18 cellular contexts compared by ENCODE assay signal in the genomic region with DNA sequence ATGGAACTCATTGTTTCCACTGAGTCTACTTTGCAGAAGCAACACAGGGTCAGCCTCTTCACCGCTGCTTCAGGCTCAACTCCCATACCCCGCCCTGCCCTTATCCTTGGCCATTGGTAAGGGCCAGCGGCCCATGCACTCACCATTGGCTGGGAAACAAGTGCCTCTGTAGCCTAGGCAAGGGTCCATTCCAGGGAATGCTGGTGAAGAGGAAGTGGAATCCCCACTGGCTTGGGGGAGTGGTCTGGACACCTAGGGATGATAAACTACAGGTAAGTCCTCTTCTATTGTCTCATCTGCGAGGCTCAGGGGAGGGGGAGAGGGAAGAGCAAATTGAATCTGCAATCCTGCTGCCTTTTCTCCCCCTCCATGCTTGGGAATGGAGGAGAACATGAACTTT.
DNase-seq lines count a peak whose midpoint lies in the region; ATAC-seq, FAIRE-seq and TF ChIP-seq lines count a peak whose summit lies in the region.
"Had no signal": no experiment of that assay in that cellular context is flagged by ENCODE, and none has a peak within 500 bp of the region (broad histone marks: within the 10 kb centered on the region; RNA-seq: fewer than 3 reads in every experiment).

No MANE protein-coding gene starts in this region.

- peak; percentile 57 for ATAC-seq in WTC11
- ATAC-seq in sciatic nerve: no peak
- ATAC-seq in GM23338: no peak

- H3K27me3 ChIP-seq in GM23338 (ENCODE audit: insufficient read depth): no peaks in the 10 kb centered on the region

- H3K36me3 Mint-ChIP-seq in WTC11 (no peaks in the 10 kb centered on the region), endothelial cell (ENCODE audit: low read depth, unreplicated experiment) (peaks cover 7% of the 10 kb centered on the region), GM23338 (ENCODE audit: low read depth) (no peaks in the 10 kb centered on the region; the same call in 2 of the 3 replicates)

- peaks cover 6% of the 10 kb centered on the region for H3K9me3 Mint-ChIP-seq in WTC11
- no peaks in the 10 kb centered on the region for H3K9me3 Mint-ChIP-seq in endothelial cell (ENCODE audit: unreplicated experiment)
- no peaks in the 10 kb centered on the region for H3K9me3 Mint-ChIP-seq in GM23338

- H3K27me3 Mint-ChIP-seq in WTC11 (ENCODE audit: low read depth): no peaks in the 10 kb centered on the region
- H3K27me3 Mint-ChIP-seq in endothelial cell (ENCODE audit: unreplicated experiment): peaks cover 6% of the 10 kb centered on the region
- no peaks in the 10 kb centered on the region for H3K27me3 Mint-ChIP-seq in GM23338 (ENCODE audit: insufficient read depth, low read depth, poor library complexity)
- H3K27me3 Mint-ChIP-seq: CD4-positive, alpha-beta memory T cell had no signal

- H3K4me3 Mint-ChIP-seq in WTC11 (no peak overlapping the region), endothelial cell (ENCODE audit: unreplicated experiment) (no peak overlapping the region), GM23338 (no peak overlapping the region)
- H3K4me3 Mint-ChIP-seq: CD4-positive, alpha-beta memory T cell had no signal

- no peaks in the 10 kb centered on the region for H3K4me1 ChIP-seq in kidney (ENCODE audit: control insufficient read depth in 1 of 2, insufficient read depth in 1 of 2, low read depth in 1 of 2, low read length in 2 of 2)
- H3K4me1 ChIP-seq in GM23338 (ENCODE audit: insufficient read depth): 0 out of 2 replicates have a peak, but pooled peaks cover 1% of the 10 kb centered on the region

- no peak overlapping the region for H3K4me3 ChIP-seq in kidney (ENCODE audit: low read length in 2 of 2)
- no peak overlapping the region for H3K4me3 ChIP-seq in GM23338

- no peak for FAIRE-seq in kidney (lab: Jason Lieb, UNC)
- FAIRE-seq: GM12891, GM18507 had no signal

- H3K4me1 Mint-ChIP-seq in WTC11 (peaks cover 10% of the 10 kb centered on the region), endothelial cell (ENCODE audit: unreplicated experiment) (peaks cover 20% of the 10 kb centered on the region), GM23338 (peaks cover 8% of the 10 kb centered on the region; the same call in 2 of the 3 replicates)
- H3K4me1 Mint-ChIP-seq: CD4-positive, alpha-beta memory T cell had no signal

- no peaks in the 10 kb centered on the region for H3F3A ChIP-seq in GM23338 (replicated peaks; ENCODE audit: low read depth)

- H2AFZ ChIP-seq in GM23338: no peak overlapping the region

- H3K79me2 ChIP-seq in GM23338 (replicated peaks; ENCODE audit: insufficient read depth): no peaks in the 10 kb centered on the region

- H3K27ac Mint-ChIP-seq in WTC11 (no peak overlapping the region), endothelial cell (ENCODE audit: unreplicated experiment) (peak overlapping the region; percentile 95), GM23338 (no peak overlapping the region)
- H3K27ac Mint-ChIP-seq: CD4-positive, alpha-beta memory T cell had no signal

- H3K9ac ChIP-seq in kidney (ENCODE audit: low read length in 2 of 2): no peak overlapping the region

- no peaks in the 10 kb centered on the region for H4K20me1 ChIP-seq in GM23338 (replicated peaks; ENCODE audit: insufficient read depth)

- no peak for DNase-seq in WTC11 (ENCODE audit: low spot score)
- DNase-seq in endothelial cell (ENCODE audit: low spot score): no peak
- peak; percentile 26 for DNase-seq in kidney
- DNase-seq in sciatic nerve (ENCODE audit: low spot score): peak; percentile 31
- no peak for DNase-seq in GM23338 (ENCODE audit: low spot score)
- no peak for DNase-seq in islet precursor cell
- DNase-seq in activated effector memory CD4-positive, alpha-beta T cell treated with Interleukin-2 at 50 U/mL for 16 hours: no peak
- DNase-seq: C1 segment of cervical spinal cord; Calu3; CD4-positive, alpha-beta memory T cell; COR-L47; DMS53; DMS79 treated with DMSO at 0.1 percent for 48 hours; GF-D8; H7; HCEC 1CT had no signal

- H3K9me3 ChIP-seq in kidney (ENCODE audit: control insufficient read depth in 1 of 2, low read length in 2 of 2): no peaks in the 10 kb centered on the region

- no peak overlapping the region for H3K27ac ChIP-seq in kidney (ENCODE audit: low read depth in 2 of 2, low read length in 2 of 2)
- H3K27ac ChIP-seq in GM23338 (ENCODE audit: low read depth): no peak overlapping the region

- intact Hi-C loops in kidney (cut with DNase I) (no loop called here), sciatic nerve (cut with DNase I) (no loop called here)

- no peak overlapping the region for H3K4me2 ChIP-seq in GM23338

- H3K36me3 ChIP-seq in kidney (ENCODE audit: control insufficient read depth in 1 of 2, insufficient read depth in 2 of 2, low read length in 2 of 2): no peaks in the 10 kb centered on the region
- H3K36me3 ChIP-seq in GM23338 (ENCODE audit: insufficient read depth): no peaks in the 10 kb centered on the region

- POLR2A ChIA-PET in WTC11 (lab: Charles Lee): no interaction called here

- CTCF ChIA-PET in WTC11 (lab: Charles Lee): no interaction called here

- no peaks in the 10 kb centered on the region for H3K9me2 ChIP-seq in GM23338 (ENCODE audit: insufficient read depth)

- no peak for TF ChIP-seq CTCF in WTC11 (IDR thresholded peaks at IDR 0.05)
- TF ChIP-seq CTCF in endothelial cell (IDR thresholded peaks at IDR 0.05; ENCODE audit: unreplicated experiment): no peak
- TF ChIP-seq CTCF in kidney (IDR thresholded peaks at IDR 0.05; ENCODE audit: borderline replicate concordance, extremely low read depth, insufficient read depth): no peak
- TF ChIP-seq CTCF in GM23338 (conservative IDR thresholded peaks at IDR 0.05; ENCODE audit: low read depth in 2 of 2): no peak

TF ChIP-seq in WTC11, 78 proteins besides CTCF, POLR2A, EP300 and RAD21:
- TF ChIP-seq TP53 (CRISPR knock-in tag; IDR thresholded peaks at IDR 0.05) (no peak), GTF2I (CRISPR knock-in tag; conservative IDR thresholded peaks at IDR 0.05) (no peak), JUN (CRISPR knock-in tag; IDR thresholded peaks at IDR 0.05) (no peak), TCF7 (CRISPR knock-in tag; IDR thresholded peaks at IDR 0.05; ENCODE audit: low read depth) (no peak), CREB1 (CRISPR knock-in tag; IDR thresholded peaks at IDR 0.05) (no peak), ZNF121 (CRISPR knock-in tag; IDR thresholded peaks at IDR 0.05) (no peak), PRRX2 (CRISPR knock-in tag; IDR thresholded peaks at IDR 0.05) (no peak), ESRRA (CRISPR knock-in tag; IDR thresholded peaks at IDR 0.05; ENCODE audit: borderline replicate concordance) (no peak), ZNF317 (CRISPR knock-in tag; IDR thresholded peaks at IDR 0.05; ENCODE audit: borderline replicate concordance, low read depth) (no peak)
TF ChIP-seq in WTC11: peak in this region for 0.

TF ChIP-seq in GM23338, 12 proteins besides CTCF, POLR2A, EP300 and RAD21 (continues in another document):
- no peak for TF ChIP-seq POLR2AphosphoS5 (IDR thresholded peaks at IDR 0.05; ENCODE audit: low read depth)

Comparison
In these comparisons a context has a peak if more than half of its experiments do, and no peak if none do; other contexts are left out.
1. DNase-seq: peak in kidney (single experiment) and sciatic nerve (single experiment); none in WTC11 (single experiment), endothelial cell (single experiment), GM23338 (single experiment), islet precursor cell (single experiment) and activated effector memory CD4-positive, alpha-beta T cell treated with Interleukin-2 at 50 U/mL for 16 hours (single experiment).